In genomic region chr4:26094076-26094475, GRCh38 we compare ENCODE assay signal across 11 cellular contexts.
"Had no signal": no experiment of that assay in that cellular context is flagged by ENCODE, and none has a peak within 500 bp of the region (broad histone marks: within the 10 kb centered on the region; RNA-seq: fewer than 3 reads in every experiment).

No MANE protein-coding gene starts in this region.

- H3K9me3 ChIP-seq: testis had no signal

- H3K27me3 ChIP-seq: adrenal gland, testis had no signal

- H3K4me1 ChIP-seq: adrenal gland, testis had no signal

- H3K4me3 ChIP-seq: adrenal gland, testis had no signal

- DNase-seq: activated CD4-positive, CD25-positive, alpha-beta regulatory T cell treated with anti-CD3 and anti-CD28 coated beads, Interleukin-2, amount 50 U/mL, for 72 hours; activated gamma-delta T cell; activated T-cell treated with anti-CD3 and anti-CD28 coated beads for 4 hours; adrenal gland; cortex of kidney; effector CD8-positive, alpha-beta T cell; posterior cingulate gyrus; SIG-M5; small intestine; stimulated activated naive CD4-positive, alpha-beta T cell; testis had no signal

- H3K36me3 ChIP-seq: adrenal gland had no signal

- H3K27ac ChIP-seq: adrenal gland, testis had no signal
